Comparison of ENCODE assay signal across 8 cellular contexts in genomic region chr12:92784795-92785562, GRCh38.
DNase-seq lines count a peak whose midpoint lies in the region; ATAC-seq and TF ChIP-seq lines count a peak whose summit lies in the region.

No MANE protein-coding gene starts in this region.

- peak; percentile 97 for ATAC-seq in GM18868 (IDR thresholded peaks at IDR 0.05; ENCODE audit: unreplicated experiment)
- peak; percentile 96 for ATAC-seq in HG02981 (IDR thresholded peaks at IDR 0.05; ENCODE audit: unreplicated experiment)
- ATAC-seq in SK-N-SH treated with all-trans-retinoic acid at 6 μM for 48 hours, result peak; percentile 99

- DNase-seq in COR-L47 (lab: John Stamatoyannopoulos, UW), result peak; percentile 75
- peak; percentile 79 for DNase-seq in NCI-H146 (lab: John Stamatoyannopoulos, UW)
- DNase-seq in epidermal melanocyte (ENCODE audit: insufficient read length, low spot score), result peak; percentile 44
- DNase-seq in myocyte (ENCODE audit: low read depth), result peak; percentile 65
- DNase-seq in NK-92 (lab: John Stamatoyannopoulos, UW; ENCODE audit: unreplicated experiment), result no peak

TF ChIP-seq in SK-N-SH treated with all-trans-retinoic acid at 6 μM for 48 hours, 23 proteins besides CTCF, POLR2A, EP300 and RAD21:
- TF ChIP-seq SNAI2 (CRISPR knock-in tag; IDR thresholded peaks at IDR 0.05) (no peak), CSDC2 (CRISPR knock-in tag; IDR thresholded peaks at IDR 0.05) (no peak), RARB (CRISPR knock-in tag; IDR thresholded peaks at IDR 0.05) (no peak), ZFP3 (CRISPR knock-in tag; IDR thresholded peaks at IDR 0.05) (no peak), PATZ1 (CRISPR knock-in tag; IDR thresholded peaks at IDR 0.05; ENCODE audit: borderline replicate concordance) (no peak), ZNF565 (CRISPR knock-in tag; conservative IDR thresholded peaks at IDR 0.05; ENCODE audit: low read depth) (no peak), ISL1 (CRISPR knock-in tag; IDR thresholded peaks at IDR 0.05) (no peak), ZC3H10 (CRISPR knock-in tag; IDR thresholded peaks at IDR 0.05) (no peak), BACH2 (CRISPR knock-in tag; IDR thresholded peaks at IDR 0.05; ENCODE audit: borderline replicate concordance) (no peak), ZFP30 (CRISPR knock-in tag; IDR thresholded peaks at IDR 0.05) (no peak), PPARA (CRISPR knock-in tag; IDR thresholded peaks at IDR 0.05; ENCODE audit: borderline replicate concordance) (no peak), ESRRG (CRISPR knock-in tag; IDR thresholded peaks at IDR 0.05) (no peak)
